23 cellular contexts compared by ENCODE assay signal in genomic region chr19:46131485-46132143, GRCh38. TPM values are rescaled to one million over a fixed set of nuclear protein-coding genes. Genes with fewer than 3 reads are reported as not detected.
DNase-seq lines count a peak whose midpoint lies in the region; FAIRE-seq and TF ChIP-seq lines count a peak whose summit lies in the region.
"Had no signal": no experiment of that assay in that cellular context is flagged by ENCODE, and none has a peak within 500 bp of the region (broad histone marks: within the 10 kb centered on the region; RNA-seq: fewer than 3 reads in every experiment).

No MANE protein-coding gene starts in this region.

- H3K4me1 ChIP-seq in endothelial cell of umbilical vein (ENCODE audit: control insufficient read depth, extremely low read depth, insufficient read depth, low read length) = peaks cover 21% of the 10 kb centered on the region
- H3K4me1 ChIP-seq in muscle layer of duodenum (ENCODE audit: control insufficient read depth in 1 of 2, insufficient read depth in 2 of 2, low read length in 2 of 2) = peaks cover 4% of the 10 kb centered on the region in 2 donors
- peaks cover 6 to 9% of the 10 kb centered on the region in 2 donors for H3K4me1 ChIP-seq in uterus
- peaks cover 39% of the 10 kb centered on the region for H3K4me1 ChIP-seq in suprapubic skin
- H3K4me1 ChIP-seq: BLaER1 had no signal

- dilution Hi-C loops in endothelial cell of umbilical vein (cut with MboI; ENCODE audit: extremely low pct_ligation_motif_present, low sequenced_read_pairs) = no loop called here

- peak overlapping the region; percentile 69 for H3K9ac ChIP-seq in endothelial cell of umbilical vein (replicated peaks; ENCODE audit: extremely low read depth, insufficient read depth, low read length)
- H3K9ac ChIP-seq: BLaER1 had no signal

- 85% methylated on average over 10 of the region's 10 CpGs for WGBS in suprapubic skin

- H3K4me3 ChIP-seq in endothelial cell of umbilical vein (replicated peaks in 1 of 3; ENCODE audit: insufficient read depth in 1 of 3, low read depth in 1 of 3, low read length in 3 of 3) = peak overlapping the region in 1 of 3 experiments; percentile 38
- no peak overlapping the region for H3K4me3 ChIP-seq in muscle layer of duodenum (ENCODE audit: low read depth in 1 of 2, low read length in 2 of 2)
- no peak overlapping the region for H3K4me3 ChIP-seq in uterus
- H3K4me3 ChIP-seq in suprapubic skin = no peak overlapping the region
- H3K4me3 ChIP-seq: BLaER1, coronary artery, heart left ventricle, testis had no signal

- CTCF ChIA-PET in endothelial cell of umbilical vein (lab: Charles Lee) = interaction anchor here (1.1 to 1.5 kb wide), 3 partner anchors 49 to 103 kb away, joined by 3 to 5 read pairs (median 3); no protein-coding TSS in a partner anchor

- no peak for TF ChIP-seq EP300 in suprapubic skin (IDR thresholded peaks at IDR 0.05)

- H3K27ac ChIP-seq in endothelial cell of umbilical vein (ENCODE audit: insufficient read depth, low read depth, low read length) = peak overlapping the region; percentile 79
- H3K27ac ChIP-seq in muscle layer of duodenum (ENCODE audit: low read length) = peak overlapping the region; percentile 67
- peak overlapping the region; percentile 90 to 91 for H3K27ac ChIP-seq in uterus
- H3K27ac ChIP-seq in suprapubic skin = no peak overlapping the region
- H3K27ac ChIP-seq: BLaER1 had no signal

- no peak for TF ChIP-seq CTCF in endothelial cell of umbilical vein (IDR thresholded peaks at IDR 0.05; ENCODE audit: extremely low read depth in 1 of 2, insufficient read depth in 1 of 2, low read depth in 1 of 2, low read length in 2 of 2)
- TF ChIP-seq CTCF in uterus (IDR thresholded peaks at IDR 0.05) = no peak
- TF ChIP-seq CTCF in suprapubic skin (IDR thresholded peaks at IDR 0.05) = no peak

- POLR2A ChIA-PET in endothelial cell of umbilical vein (lab: Charles Lee) = interaction anchor here (0.7 to 1.1 kb wide), 2 partner anchors 57 to 168 kb away, joined by 3 read pairs; no protein-coding TSS in a partner anchor

- H3K27me3 ChIP-seq in endothelial cell of umbilical vein (ENCODE audit: control insufficient read depth in 2 of 2, insufficient read depth in 2 of 2, low read length in 2 of 2) = peaks cover 11 to 38% of the 10 kb centered on the region in 2 experiments
- no peaks in the 10 kb centered on the region for H3K27me3 ChIP-seq in muscle layer of duodenum (ENCODE audit: low read depth, low read length)
- H3K27me3 ChIP-seq in uterus = no peaks in the 10 kb centered on the region
- H3K27me3 ChIP-seq in suprapubic skin = no peaks in the 10 kb centered on the region
- H3K27me3 ChIP-seq: BLaER1, testis had no signal

- H3K9me1 ChIP-seq in endothelial cell of umbilical vein (replicated peaks; ENCODE audit: control insufficient read depth, extremely low read depth, insufficient read depth, low read length) = no peaks in the 10 kb centered on the region

- no TSS peak for BruUV-seq in endothelial cell of umbilical vein (replicated peaks; lab: Mats Ljungman, UMichigan)

- H3K4me2 ChIP-seq in endothelial cell of umbilical vein (ENCODE audit: insufficient read depth, low read length) = peak overlapping the region; percentile 77
- H3K4me2 ChIP-seq: BLaER1 had no signal

- no peak overlapping the region for H2AFZ ChIP-seq in endothelial cell of umbilical vein (ENCODE audit: low read depth, low read length)

- intact Hi-C loops in endothelial cell of umbilical vein (cut with micrococcal nuclease) (no loop called here), uterus (cut with DNase I; ENCODE audit: low total_unique reads) (no loop called here)

- no peaks in the 10 kb centered on the region for H3K79me2 ChIP-seq in endothelial cell of umbilical vein (ENCODE audit: control insufficient read depth, insufficient read depth, low read length)

- TF ChIP-seq POLR2A in endothelial cell of umbilical vein (IDR thresholded peaks at IDR 0.05; ENCODE audit: low read depth, low read length) (no peak), uterus (IDR thresholded peaks at IDR 0.05) (no peak), suprapubic skin (IDR thresholded peaks at IDR 0.05) (no peak)

- FAIRE-seq in TTC549 (lab: Jason Lieb, UNC) (peak; percentile 93), endothelial cell of umbilical vein (lab: Jason Lieb, UNC) (no peak)
- FAIRE-seq: kidney had no signal

- H3K36me3 ChIP-seq in endothelial cell of umbilical vein (ENCODE audit: control insufficient read depth in 2 of 2, extremely low read depth in 1 of 2, insufficient read depth in 2 of 2, low read length in 2 of 2) (no peaks in the 10 kb centered on the region), muscle layer of duodenum (ENCODE audit: control insufficient read depth in 1 of 2, insufficient read depth in 2 of 2, low read length in 2 of 2) (no peaks in the 10 kb centered on the region), uterus (no peaks in the 10 kb centered on the region), suprapubic skin (no peaks in the 10 kb centered on the region)
- H3K36me3 ChIP-seq: BLaER1, heart left ventricle had no signal

- no peaks in the 10 kb centered on the region for H3K9me3 ChIP-seq in endothelial cell of umbilical vein (replicated peaks; ENCODE audit: control insufficient read depth, insufficient read depth, low read length)
- no peaks in the 10 kb centered on the region for H3K9me3 ChIP-seq in muscle layer of duodenum (ENCODE audit: control insufficient read depth in 1 of 2, low read length in 2 of 2)
- H3K9me3 ChIP-seq in uterus = no peaks in the 10 kb centered on the region
- no peaks in the 10 kb centered on the region for H3K9me3 ChIP-seq in suprapubic skin
- H3K9me3 ChIP-seq: BLaER1, heart left ventricle, testis had no signal

- DNase-seq in endothelial cell of umbilical vein (ENCODE audit: low read depth, low spot score) = peak; percentile 32
- DNase-seq in uterus = no peak
- no peak for DNase-seq in NCI-H1048 (lab: John Stamatoyannopoulos, UW)
- no peak for DNase-seq in suprapubic skin (ENCODE audit: low spot score in 2 of 2)
- no peak for DNase-seq in GM19240 (ENCODE audit: insufficient read length, low spot score)
- DNase-seq: activated CD8-positive, alpha-beta memory T cell treated with anti-CD3 and anti-CD28 coated beads, Interleukin-2, amount 50 U/mL, for 4 hours; activated gamma-delta T cell treated with Interleukin-2 at 50 U/mL for 16 hours; DMS 273 treated with DMSO at 0.1 percent for 48 hours; heart left ventricle; Kasumi-1; kidney; midbrain; NCI-H526 treated with DMSO at 0.1 percent for 48 hours; SIG-M5; stimulated activated CD4-positive, alpha-beta T cell treated with anti-CD3 and anti-CD28 coated beads, Interleukin-4, amount 100 ng/mL, for 24 hours; testis had no signal

- no peaks in the 10 kb centered on the region for H4K20me1 ChIP-seq in endothelial cell of umbilical vein (replicated peaks; ENCODE audit: control insufficient read depth, extremely low read depth, insufficient read depth, low read length)
- H4K20me1 ChIP-seq: BLaER1 had no signal

TF ChIP-seq in endothelial cell of umbilical vein, 7 proteins besides CTCF, POLR2A, EP300 and RAD21:
- no peak for TF ChIP-seq EZH2 (IDR thresholded peaks at IDR 0.05; ENCODE audit: borderline replicate concordance, low read depth, low read length, severe bottlenecking)
- no peak for TF ChIP-seq GATA2 (IDR thresholded peaks at IDR 0.05; ENCODE audit: insufficient read depth, insufficient read length, low read depth, low read length)
- TF ChIP-seq POLR2AphosphoS5 (IDR thresholded peaks at IDR 0.05; ENCODE audit: insufficient read depth, low read depth, low read length) = peak; percentile 38
- TF ChIP-seq MYC (IDR thresholded peaks at IDR 0.05; ENCODE audit: low read depth, low read length) = no peak
- no peak for TF ChIP-seq JUN (IDR thresholded peaks at IDR 0.05; ENCODE audit: borderline replicate concordance, insufficient read depth, insufficient read length, low read depth)
- TF ChIP-seq MAX (IDR thresholded peaks at IDR 0.05; ENCODE audit: insufficient read depth, insufficient read length) = no peak
- TF ChIP-seq FOS (IDR thresholded peaks at IDR 0.05; ENCODE audit: borderline replicate concordance, insufficient read depth, low read length) = no peak

RNA-seq across cellular contexts. Expression of gene IGFL3, which starts 7.1 kb away (rescaled TPM):
- total RNA-seq in endothelial cell of umbilical vein (not detected in 2 replicates), uterus (not detected), suprapubic skin (10 to 100 TPM; 10.2 to 49.4 (median 16.8) TPM)
- not detected in 2 replicates for polyA plus RNA-seq in endothelial cell of umbilical vein
- not detected in 2 replicates for polyA plus RNA-seq in endothelial cell of umbilical vein (2011; cell fraction: cytosol; rRNA removed)
- polyA plus RNA-seq in endothelial cell of umbilical vein (2011; cell fraction: nucleus; rRNA removed) = not detected in 2 replicates
- not detected in 2 replicates for polyA plus RNA-seq in endothelial cell of umbilical vein (2012)
- not detected in 2 replicates for polyA minus RNA-seq in endothelial cell of umbilical vein
- polyA minus RNA-seq in endothelial cell of umbilical vein (2011; cell fraction: cytosol; rRNA and poly(A)+ RNA removed) = not detected
- polyA minus RNA-seq in endothelial cell of umbilical vein (2011; cell fraction: nucleus; rRNA and poly(A)+ RNA removed) = not detected in 2 replicates
- total RNA-seq: epithelial cell of proximal tubule, heart left ventricle, kidney, OCI-LY7, osteocyte, testis had no signal
- polyA plus RNA-seq: heart left ventricle had no signal

RNA-seq across cellular contexts. Expression of gene IGFL2, which starts 16.4 kb away (rescaled TPM):
- total RNA-seq in endothelial cell of umbilical vein (not detected in 2 replicates), uterus (under 1 TPM in 1 of 4 donors, not detected in 3; 0.61 TPM), suprapubic skin (10 to 100 TPM; 10.1 to 39.2 (median 16.1) TPM)
- polyA plus RNA-seq in endothelial cell of umbilical vein = not detected in 2 replicates
- not detected in 2 replicates for polyA plus RNA-seq in endothelial cell of umbilical vein (2011; cell fraction: cytosol; rRNA removed)
- not detected in 2 replicates for polyA plus RNA-seq in endothelial cell of umbilical vein (2011; cell fraction: nucleus; rRNA removed)
- not detected in 2 replicates for polyA plus RNA-seq in endothelial cell of umbilical vein (2012)
- polyA minus RNA-seq in endothelial cell of umbilical vein = not detected in 2 replicates
- polyA minus RNA-seq in endothelial cell of umbilical vein (2011; cell fraction: cytosol; rRNA and poly(A)+ RNA removed) = not detected
- not detected in 2 replicates for polyA minus RNA-seq in endothelial cell of umbilical vein (2011; cell fraction: nucleus; rRNA and poly(A)+ RNA removed)
- total RNA-seq: epithelial cell of proximal tubule, kidney, OCI-LY7, osteocyte had no signal
- polyA plus RNA-seq: heart left ventricle had no signal

Comparison
In these comparisons a context has a peak if more than half of its experiments do, and no peak if none do; other contexts are left out.
1. RNA of gene IGFL3, which starts 7.1 kb away (total RNA-seq): 10.2 to 49.4 TPM in suprapubic skin; not detected in endothelial cell of umbilical vein and not detected in uterus; every median in the first group is over 4 times any median in the second.
2. RNA of gene IGFL2, which starts 16.4 kb away (total RNA-seq): 10.1 to 39.2 TPM in suprapubic skin; 0.61 TPM in uterus and not detected in endothelial cell of umbilical vein; every median in the first group is over 4 times any median in the second.